In genomic region chr7:20343211-20343610, GRCh38 we compare ENCODE assay signal across 1 cellular context.
TF ChIP-seq lines count a peak whose summit lies in the region.

No MANE protein-coding gene starts in this region.

TF ChIP-seq in HepG2, 621 proteins besides CTCF, POLR2A, EP300 and RAD21 (continued from another document):
- TF ChIP-seq BCLAF1 (IDR thresholded peaks at IDR 0.05): no peak
- TF ChIP-seq CEBPB (IDR thresholded peaks at IDR 0.05; ENCODE audit: borderline replicate concordance, low read depth, low read length): no peak
- no peak for TF ChIP-seq ZBTB7A (CRISPR knock-in tag; IDR thresholded peaks at IDR 0.05)
- no peak for TF ChIP-seq NRL (CRISPR knock-in tag; IDR thresholded peaks at IDR 0.05; ENCODE audit: borderline replicate concordance)
- TF ChIP-seq ZNF430 (CRISPR knock-in tag; IDR thresholded peaks at IDR 0.05): no peak
- TF ChIP-seq ZNF709 (CRISPR knock-in tag; IDR thresholded peaks at IDR 0.05): no peak
- TF ChIP-seq, protein P1, sequence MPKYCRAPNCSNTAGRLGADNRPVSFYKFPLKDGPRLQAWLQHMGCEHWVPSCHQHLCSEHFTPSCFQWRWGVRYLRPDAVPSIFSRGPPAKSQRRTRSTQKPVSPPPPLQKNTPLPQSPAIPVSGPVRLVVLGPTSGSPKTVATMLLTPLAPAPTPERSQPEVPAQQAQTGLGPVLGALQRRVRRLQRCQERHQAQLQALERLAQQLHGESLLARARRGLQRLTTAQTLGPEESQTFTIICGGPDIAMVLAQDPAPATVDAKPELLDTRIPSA (CRISPR knock-in tag; IDR thresholded peaks at IDR 0.05; ENCODE audit: borderline replicate concordance): no peak
- TF ChIP-seq, protein P2, sequence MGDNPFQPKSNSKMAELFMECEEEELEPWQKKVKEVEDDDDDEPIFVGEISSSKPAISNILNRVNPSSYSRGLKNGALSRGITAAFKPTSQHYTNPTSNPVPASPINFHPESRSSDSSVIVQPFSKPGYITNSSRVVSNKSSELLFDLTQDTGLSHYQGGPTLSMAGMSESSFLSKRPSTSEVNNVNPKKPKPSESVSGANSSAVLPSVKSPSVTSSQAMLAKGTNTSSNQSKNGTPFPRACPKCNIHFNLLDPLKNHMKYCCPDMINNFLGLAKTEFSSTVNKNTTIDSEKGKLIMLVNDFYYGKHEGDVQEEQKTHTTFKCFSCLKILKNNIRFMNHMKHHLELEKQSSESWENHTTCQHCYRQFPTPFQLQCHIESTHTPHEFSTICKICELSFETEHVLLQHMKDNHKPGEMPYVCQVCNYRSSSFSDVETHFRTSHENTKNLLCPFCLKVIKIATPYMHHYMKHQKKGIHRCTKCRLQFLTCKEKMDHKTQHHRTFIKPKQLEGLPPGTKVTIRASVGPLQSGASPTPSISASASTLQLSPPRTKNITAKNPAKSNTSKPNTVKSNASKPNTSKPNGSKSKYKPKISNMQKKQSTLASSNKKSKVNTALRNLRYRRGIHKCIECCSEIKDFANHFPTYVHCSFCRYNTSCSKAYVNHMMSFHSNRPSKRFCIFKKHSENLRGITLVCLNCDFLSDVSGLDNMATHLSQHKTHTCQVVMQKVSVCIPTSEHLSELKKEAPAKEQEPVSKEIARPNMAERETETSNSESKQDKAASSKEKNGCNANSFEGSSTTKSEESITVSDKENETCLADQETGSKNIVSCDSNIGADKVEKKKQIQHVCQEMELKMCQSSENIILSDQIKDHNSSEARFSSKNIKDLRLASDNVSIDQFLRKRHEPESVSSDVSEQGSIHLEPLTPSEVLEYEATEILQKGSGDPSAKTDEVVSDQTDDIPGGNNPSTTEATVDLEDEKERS (CRISPR knock-in tag; IDR thresholded peaks at IDR 0.05): no peak
- TF ChIP-seq ZNF766 (CRISPR knock-in tag; IDR thresholded peaks at IDR 0.05; ENCODE audit: borderline replicate concordance): no peak
- TF ChIP-seq ZHX1 (CRISPR knock-in tag; IDR thresholded peaks at IDR 0.05; ENCODE audit: low read depth): no peak
- TF ChIP-seq ZFYVE20 (CRISPR knock-in tag; IDR thresholded peaks at IDR 0.05; ENCODE audit: borderline replicate concordance, low read depth): no peak
- TF ChIP-seq ZBTB3 (CRISPR knock-in tag; IDR thresholded peaks at IDR 0.05; ENCODE audit: borderline replicate concordance, low read depth): no peak
- TF ChIP-seq PHF20 (CRISPR knock-in tag; IDR thresholded peaks at IDR 0.05): no peak
- no peak for TF ChIP-seq KMT2A (CRISPR knock-in tag; IDR thresholded peaks at IDR 0.05)
- no peak for TF ChIP-seq GZF1 (CRISPR knock-in tag; IDR thresholded peaks at IDR 0.05)
- TF ChIP-seq NFKBIZ (CRISPR knock-in tag; IDR thresholded peaks at IDR 0.05): no peak
